Comparison of ENCODE assay signal across 8 cellular contexts in genomic region chr12:44015333-44015941, GRCh38.
DNase-seq lines count a peak whose midpoint lies in the region; ATAC-seq lines count a peak whose summit lies in the region.

No MANE protein-coding gene starts in this region.

- in situ Hi-C loops in T47D (cut with HindIII; ENCODE audit: low pct_unique_long_range_greater_than_20kb, low sequenced_read_pairs): no loop called here

- ATAC-seq in GM19351 (IDR thresholded peaks at IDR 0.05; ENCODE audit: unreplicated experiment): peak; percentile 78
- peak; percentile 85 for ATAC-seq in HG03432 (IDR thresholded peaks at IDR 0.05; ENCODE audit: unreplicated experiment)
- peak; percentile 51 for ATAC-seq in left colon

- intact Hi-C loops in left colon (cut with DNase I, micrococcal nuclease): loop anchor here in 1 of 2 donors (10.0 kb wide), 1 partner anchor 909 kb away; no protein-coding TSS in a partner anchor

- DNase-seq in DMS153 (lab: John Stamatoyannopoulos, UW) (peak; percentile 51), NCI-H460 (ENCODE audit: extremely low read depth, low read depth) (peak; percentile 45), T47D (ENCODE audit: low read depth in 1 of 2, low spot score in 1 of 2) (peak; percentile 16 to 78), left colon (no peak), HK-2 (ENCODE audit: unreplicated experiment) (no peak), COLO668 (lab: John Stamatoyannopoulos, UW; ENCODE audit: unreplicated experiment) (no peak)

Comparison
In these comparisons a context has a peak if more than half of its experiments do, and no peak if none do; other contexts are left out.
1. DNase-seq: peak in DMS153 (single experiment), NCI-H460 (single experiment) and T47D (2 of 2); none in left colon (0 of 2), HK-2 (single experiment) and COLO668 (single experiment).
2. Peak in every context shown above with its lines, with median percentiles within 50 percentile points of each other: ATAC-seq.